In the genomic region with DNA sequence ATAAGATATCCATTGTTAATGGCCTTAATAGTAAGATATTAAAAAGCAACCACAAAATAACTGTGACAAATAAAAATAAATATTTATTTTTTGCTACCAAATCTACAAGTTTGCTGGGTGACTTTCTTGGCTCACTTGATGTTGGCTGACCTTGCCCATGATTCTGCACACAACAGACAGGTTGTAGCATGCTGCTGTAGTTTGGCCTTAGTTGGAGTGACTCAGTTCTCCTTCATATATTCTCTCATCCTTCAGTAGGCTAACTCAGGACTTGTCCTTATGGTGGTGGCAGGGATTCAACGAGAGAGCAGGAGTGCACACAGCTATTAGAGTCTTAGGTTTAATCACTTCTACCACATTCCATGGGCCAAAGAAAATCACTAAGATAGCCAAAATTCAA, we compare ENCODE assay signal across 6 cellular contexts.
"Had no signal": no experiment of that assay in that cellular context is flagged by ENCODE, and none has a peak within 500 bp of the region (broad histone marks: within the 10 kb centered on the region; RNA-seq: fewer than 3 reads in every experiment).

No MANE protein-coding gene starts in this region.

- DNase-seq: H9, HCEC 1CT, IMR-90 had no signal

- H3K4me2 ChIP-seq: GM23338 had no signal

- H3K4me3 ChIP-seq: GM23338, K562 had no signal

- ATAC-seq: GM23338, HepG2, K562 had no signal

- H2AFZ ChIP-seq: GM23338 had no signal
